Comparison of ENCODE assay signal across 26 cellular contexts in genomic region chrX:123876844-123877243, GRCh38.
"Had no signal": no experiment of that assay in that cellular context is flagged by ENCODE, and none has a peak within 500 bp of the region (broad histone marks: within the 10 kb centered on the region; RNA-seq: fewer than 3 reads in every experiment).

No MANE protein-coding gene starts in this region.

- H3K36me3 ChIP-seq: brain microvascular endothelial cell, cardiac muscle cell had no signal

- H3K9me3 Mint-ChIP-seq: activated CD8-positive, alpha-beta T cell treated with anti-CD3 and anti-CD28 coated beads for 36 hours; activated naive CD4-positive, alpha-beta T cell treated with anti-CD3 and anti-CD28 coated beads, Interleukin-2, amount 50 U/mL, for 24 hours; activated T-cell treated with anti-CD3 and anti-CD28 coated beads, Interleukin-2, amount 50 U/mL, for 24 hours; activated T-helper 1 cell treated with anti-CD3 and anti-CD28 coated beads, Interleukin-12 subunit alpha, Interleukin-12 subunit beta, Interleukin-2, Interleukin-4 antibody, amounts not matched to agents 30 ng/mL and 10 ng/mL and 1 ng/mL, durations not matched to agents 14 hours and 24 hours and 36 hours had no signal

- H3K4me3 ChIP-seq: cardiac muscle cell had no signal

- H3K27me3 ChIP-seq: brain microvascular endothelial cell, cardiac muscle cell had no signal

- ATAC-seq: activated CD8-positive, alpha-beta T cell treated with anti-CD3 and anti-CD28 coated beads for 36 hours; PC-3 had no signal

- H3K27ac ChIP-seq: brain microvascular endothelial cell, cardiac muscle cell, VCaP had no signal

- DNase-seq: activated CD4-positive, alpha-beta T cell treated with anti-CD3 and anti-CD28 coated beads, Interleukin-2, amount 50 U/mL, for 1 hour; activated CD4-positive, CD25-positive, alpha-beta regulatory T cell; activated CD8-positive, alpha-beta T cell treated with anti-CD3 and anti-CD28 coated beads for 36 hours; activated effector memory CD4-positive, alpha-beta T cell treated with Interleukin-2 at 50 U/mL for 16 hours; activated naive CD4-positive, alpha-beta T cell; activated T-cell treated with anti-CD3 and anti-CD28 coated beads, Interleukin-2, amount 50 U/mL, for 24 hours; brain microvascular endothelial cell; cerebellar nuclear complex; Karpas-422; MM.1S; NCI-H1105; NCI-H1436; NCI-H1694 treated with DMSO at 0.1 percent for 48 hours; NCI-H2029 treated with DMSO at 0.1 percent for 48 hours; NCI-H226; NCI-H510A; NCI-H526 treated with DMSO at 0.1 percent for 48 hours; NCI-H82; PC-3; SHP77 treated with DMSO at 0.1 percent for 48 hours; T-helper 2 cell; T1000 had no signal

- H3K27me3 Mint-ChIP-seq: activated CD8-positive, alpha-beta T cell treated with anti-CD3 and anti-CD28 coated beads for 36 hours; activated naive CD4-positive, alpha-beta T cell treated with anti-CD3 and anti-CD28 coated beads, Interleukin-2, amount 50 U/mL, for 24 hours had no signal

- H3K4me3 Mint-ChIP-seq: activated CD8-positive, alpha-beta T cell treated with anti-CD3 and anti-CD28 coated beads for 36 hours; activated naive CD4-positive, alpha-beta T cell treated with anti-CD3 and anti-CD28 coated beads, Interleukin-2, amount 50 U/mL, for 24 hours; activated T-helper 1 cell treated with anti-CD3 and anti-CD28 coated beads, Interleukin-12 subunit alpha, Interleukin-12 subunit beta, Interleukin-2, Interleukin-4 antibody, amounts not matched to agents 30 ng/mL and 10 ng/mL and 1 ng/mL, durations not matched to agents 14 hours and 24 hours and 36 hours had no signal

- H3K27ac Mint-ChIP-seq: activated CD8-positive, alpha-beta T cell treated with anti-CD3 and anti-CD28 coated beads for 36 hours; activated naive CD4-positive, alpha-beta T cell treated with anti-CD3 and anti-CD28 coated beads, Interleukin-2, amount 50 U/mL, for 24 hours; activated T-cell treated with anti-CD3 and anti-CD28 coated beads, Interleukin-2, amount 50 U/mL, for 24 hours; activated T-helper 1 cell treated with anti-CD3 and anti-CD28 coated beads, Interleukin-12 subunit alpha, Interleukin-12 subunit beta, Interleukin-2, Interleukin-4 antibody, amounts not matched to agents 30 ng/mL and 10 ng/mL and 1 ng/mL, durations not matched to agents 14 hours and 24 hours and 36 hours had no signal
